ENCODE assay signal across 8 cellular contexts in the genomic region with DNA sequence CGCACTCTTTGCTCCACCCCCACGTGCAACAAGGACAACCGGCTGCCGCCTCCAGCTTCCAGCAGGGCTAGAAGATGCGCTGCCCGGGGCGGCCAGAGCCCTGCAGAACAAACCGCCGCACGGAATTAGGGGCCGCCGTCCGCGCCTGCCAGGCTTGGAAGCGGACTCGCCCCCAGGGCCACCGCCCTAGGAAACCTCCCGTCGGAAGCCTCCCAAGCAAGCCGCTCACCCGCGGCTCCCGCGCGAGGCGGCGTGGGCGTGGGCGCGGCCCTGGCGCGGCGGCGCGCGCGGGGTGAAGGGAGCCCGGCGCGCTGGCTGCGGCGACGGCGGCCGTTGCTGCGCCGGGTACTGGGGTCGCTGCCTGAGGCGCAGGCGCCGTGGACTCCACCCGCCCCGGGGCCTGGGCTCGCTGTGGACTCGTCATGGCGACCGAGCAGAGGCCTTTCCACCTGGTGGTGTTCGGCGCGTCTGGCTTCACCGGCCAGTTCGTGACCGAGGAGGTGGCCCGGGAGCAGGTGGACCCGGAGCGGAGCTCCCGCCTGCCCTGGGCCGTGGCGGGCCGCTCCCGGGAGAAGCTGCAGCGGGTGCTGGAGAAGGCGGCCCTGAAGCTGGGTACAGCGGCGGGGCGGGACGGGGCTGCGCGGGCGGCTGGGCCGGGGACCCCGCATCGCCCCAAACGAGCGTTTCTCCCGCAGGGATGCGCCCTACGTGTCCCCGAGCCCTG. TPM values are rescaled to one million over a fixed set of nuclear protein-coding genes. Genes with fewer than 3 reads are reported as not detected.
DNase-seq lines count a peak whose midpoint lies in the region; ATAC-seq and TF ChIP-seq lines count a peak whose summit lies in the region.

A gene with protein sequence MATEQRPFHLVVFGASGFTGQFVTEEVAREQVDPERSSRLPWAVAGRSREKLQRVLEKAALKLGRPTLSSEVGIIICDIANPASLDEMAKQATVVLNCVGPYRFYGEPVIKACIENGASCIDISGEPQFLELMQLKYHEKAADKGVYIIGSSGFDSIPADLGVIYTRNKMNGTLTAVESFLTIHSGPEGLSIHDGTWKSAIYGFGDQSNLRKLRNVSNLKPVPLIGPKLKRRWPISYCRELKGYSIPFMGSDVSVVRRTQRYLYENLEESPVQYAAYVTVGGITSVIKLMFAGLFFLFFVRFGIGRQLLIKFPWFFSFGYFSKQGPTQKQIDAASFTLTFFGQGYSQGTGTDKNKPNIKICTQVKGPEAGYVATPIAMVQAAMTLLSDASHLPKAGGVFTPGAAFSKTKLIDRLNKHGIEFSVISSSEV (plus strand): TSS at position 409 of the 724 bp plus-strand sequence. CDS start 14 bp downstream, at position 423.

- peak within 1 kb of the TSS; percentile 73 to 84 for H3K9ac ChIP-seq in duodenal mucosa (ENCODE audit: low read depth in 1 of 2, low read length in 2 of 2)

- H3K4me1 ChIP-seq in duodenal mucosa (ENCODE audit: control insufficient read depth in 1 of 2, insufficient read depth in 2 of 2, low read length in 2 of 2) (peaks cover 0 to 10% of the 10 kb centered on the region in 2 donors), lower lobe of right lung (peaks cover 12% of the 10 kb centered on the region)

- H3K36me3 ChIP-seq in duodenal mucosa (ENCODE audit: control insufficient read depth in 1 of 2, insufficient read depth in 2 of 2, low read length in 2 of 2) (peaks cover 5 to 16% of the 10 kb centered on the region in 2 donors), lower lobe of right lung (peaks cover 20% of the 10 kb centered on the region)

- peak; percentile 96 for ATAC-seq in HG03457 (IDR thresholded peaks at IDR 0.05; ENCODE audit: unreplicated experiment)
- ATAC-seq in lower lobe of right lung, result peak; percentile 98

- H3K27me3 ChIP-seq in duodenal mucosa (ENCODE audit: control insufficient read depth in 1 of 2, insufficient read depth in 2 of 2, low read length in 2 of 2) (no peaks in the 10 kb centered on the region), lower lobe of right lung (ENCODE audit: low read depth) (no peaks in the 10 kb centered on the region)

- peaks cover 0 to 3% of the 10 kb centered on the region in 2 donors for H3K9me3 ChIP-seq in duodenal mucosa (ENCODE audit: control insufficient read depth in 1 of 2, low read length in 2 of 2)
- peaks cover 4% of the 10 kb centered on the region for H3K9me3 ChIP-seq in lower lobe of right lung

- H3K27ac ChIP-seq in C4-2B, result peak within 1 kb of the TSS; percentile 66
- peak within 1 kb of the TSS; percentile 73 for H3K27ac ChIP-seq in duodenal mucosa (ENCODE audit: low read depth, low read length)
- peak within 1 kb of the TSS; percentile 82 for H3K27ac ChIP-seq in lower lobe of right lung

- DNase-seq in GM19240 (ENCODE audit: insufficient read length, low spot score), result peak; percentile 85
- DNase-seq in NCI-H748 treated with DMSO at 0.1 percent for 48 hours (lab: John Stamatoyannopoulos, UW), result peak; percentile 17
- DNase-seq in activated CD4-positive, alpha-beta T cell treated with anti-CD3 and anti-CD28 coated beads, Interleukin-2, amount 50 U/mL, for 48 hours, result peak; percentile 75 to 78
- peak; percentile 86 for DNase-seq in lower lobe of right lung
- peak; percentile 17 to 65 (median 26) for DNase-seq in stimulated activated CD4-positive, alpha-beta T cell treated with anti-CD3 and anti-CD28 coated beads, TNF-alpha, amount 100 ng/mL, for 4 hours (ENCODE audit: low read depth in 3 of 3)

- intact Hi-C loops in lower lobe of right lung (cut with DNase I), result no loop called here

- H3K4me3 ChIP-seq in duodenal mucosa (ENCODE audit: low read depth in 1 of 2, low read length in 2 of 2), result peak within 1 kb of the TSS; percentile 72 to 78
- H3K4me3 ChIP-seq in lower lobe of right lung, result peak within 1 kb of the TSS; percentile 69

- TF ChIP-seq CTCF in C4-2B (conservative IDR thresholded peaks at IDR 0.05), result no peak
- TF ChIP-seq CTCF in lower lobe of right lung (IDR thresholded peaks at IDR 0.05), result no peak

RNA-seq across cellular contexts. Expression of the gene that starts here (rescaled TPM):
- 35.3 TPM for total RNA-seq in lower lobe of right lung

Comparison
In these comparisons a context has a peak if more than half of its experiments do, and no peak if none do; other contexts are left out.
1. Peak in every context shown above with its lines: DNase-seq, ATAC-seq, H3K4me3 ChIP-seq and H3K27ac ChIP-seq.
2. DNase-seq: peak in every context shown above with its lines; median percentile 86 in lower lobe of right lung; 85 in GM19240; 76 in activated CD4-positive, alpha-beta T cell treated with anti-CD3 and anti-CD28 coated beads, Interleukin-2, amount 50 U/mL, for 48 hours; 26 in stimulated activated CD4-positive, alpha-beta T cell treated with anti-CD3 and anti-CD28 coated beads, TNF-alpha, amount 100 ng/mL, for 4 hours; 17 in NCI-H748 treated with DMSO at 0.1 percent for 48 hours.